ENCODE assay signal across 9 cellular contexts in genomic region chr10:48444266-48444665, GRCh38.
DNase-seq lines count a peak whose midpoint lies in the region; ATAC-seq, FAIRE-seq and TF ChIP-seq lines count a peak whose summit lies in the region.
"Had no signal": no experiment of that assay in that cellular context is flagged by ENCODE, and none has a peak within 500 bp of the region (broad histone marks: within the 10 kb centered on the region; RNA-seq: fewer than 3 reads in every experiment).

No MANE protein-coding gene starts in this region.

- POLR2A ChIA-PET in K562 (lab: Yijun Ruan, JAX): interaction anchor here (0.5 to 2.5 kb wide), 5 partner anchors 10 to 62 kb away, joined by 3 to 17 read pairs (median 4); no protein-coding TSS in a partner anchor

- peak; percentile 94 to 98 for TF ChIP-seq RAD21 in K562 (CRISPR knock-in tag; conservative IDR thresholded peaks at IDR 0.05 in 1 of 2, IDR thresholded peaks at IDR 0.05 in 1 of 2)

- intact Hi-C loops in K562 (cut with micrococcal nuclease): loop anchor here (1.0 kb wide), 3 partner anchors 26 to 81 kb away; no protein-coding TSS in a partner anchor
- intact Hi-C loops in posterior cingulate gyrus (cut with DNase I): no loop called here

- peaks cover 15 to 21% of the 10 kb centered on the region in 2 donors for H3K27me3 Mint-ChIP-seq in effector memory CD8-positive, alpha-beta T cell
- H3K27me3 Mint-ChIP-seq: activated naive CD8-positive, alpha-beta T cell treated with anti-CD3 and anti-CD28 coated beads, Interleukin-2, amount 10 ng/mL, durations not matched to agents 7 days and 5 days had no signal

- in situ Hi-C loops in K562 (cut with MboI): no loop called here

- H3K9ac ChIP-seq in K562 (ENCODE audit: insufficient read depth in 1 of 2, low read depth in 2 of 2, low read length in 2 of 2): no peak overlapping the region; a peak in 1 of 4 replicates

- no peak overlapping the region for H2AFZ ChIP-seq in K562 (ENCODE audit: low read depth, low read length)

- H3K36me3 Mint-ChIP-seq in effector memory CD8-positive, alpha-beta T cell (ENCODE audit: insufficient read depth): no peaks in the 10 kb centered on the region
- H3K36me3 Mint-ChIP-seq: activated naive CD8-positive, alpha-beta T cell treated with anti-CD3 and anti-CD28 coated beads, Interleukin-2, amount 10 ng/mL, durations not matched to agents 7 days and 5 days had no signal

- FAIRE-seq in K562 (lab: Jason Lieb, UNC): peak; percentile 81

- TF ChIP-seq POLR2A in K562 (conservative IDR thresholded peaks at IDR 0.05): no peak

- no peaks in the 10 kb centered on the region for H4K20me1 ChIP-seq in K562 (replicated peaks; ENCODE audit: control insufficient read depth, insufficient read depth, low read length)

- no peak overlapping the region for H3K4me2 ChIP-seq in K562 (ENCODE audit: insufficient read depth, low read length)

- H3K4me3 Mint-ChIP-seq in effector memory CD8-positive, alpha-beta T cell: no peak overlapping the region
- H3K4me3 Mint-ChIP-seq: activated naive CD8-positive, alpha-beta T cell treated with anti-CD3 and anti-CD28 coated beads, Interleukin-2, amount 10 ng/mL, durations not matched to agents 7 days and 5 days had no signal

- no peaks in the 10 kb centered on the region for H3K9me3 ChIP-seq in K562 (replicated peaks; ENCODE audit: control insufficient read depth, insufficient read depth, low read depth, low read length)

- WGBS in K562 (ENCODE audit: insufficient coverage, low coverage, missing lambda C conversion rate): 55% methylated on average over 2 of the region's 2 CpGs

- H3K79me2 ChIP-seq in K562 (ENCODE audit: control insufficient read depth, insufficient read depth, low read length): no peaks in the 10 kb centered on the region

- peak; percentile 47 for DNase-seq in GF-D8 (lab: John Stamatoyannopoulos, UW)
- DNase-seq in NCI-H1092 (lab: John Stamatoyannopoulos, UW): peak; percentile 15
- DNase-seq in K562 (ENCODE audit: extremely low read depth in 1 of 4, low spot score in 3 of 4): peak in 2 of 4 experiments; percentile 46 to 67
- peak; percentile 65 for DNase-seq in medulla oblongata (ENCODE audit: extremely low spot score)
- DNase-seq in hippocampal formation (lab: John Stamatoyannopoulos, UW): no peak
- DNase-seq in effector memory CD8-positive, alpha-beta T cell: no peak
- no peak for DNase-seq in posterior cingulate gyrus
- DNase-seq: activated naive CD8-positive, alpha-beta T cell treated with anti-CD3 and anti-CD28 coated beads, Interleukin-2, amount 10 ng/mL, durations not matched to agents 7 days and 5 days had no signal

- peaks cover 0 to 16% of the 10 kb centered on the region in 2 experiments for H3K4me1 ChIP-seq in K562 (replicated peaks in 1 of 2; ENCODE audit: control insufficient read depth in 2 of 2, insufficient read depth in 2 of 2, low read length in 2 of 2)

- H3K4me3 ChIP-seq in K562: no peak overlapping the region

- H3K27me3 ChIP-seq in K562 (ENCODE audit: control insufficient read depth in 2 of 2, insufficient read depth in 2 of 2, low read length in 2 of 2): no peaks in the 10 kb centered on the region

- H3K27ac ChIP-seq in K562 (ENCODE audit: extremely low read depth, low read depth, low read length): no peak overlapping the region

- no peaks in the 10 kb centered on the region for H3K9me1 ChIP-seq in K562 (ENCODE audit: control insufficient read depth, insufficient read depth, low read length)

- H3K4me1 Mint-ChIP-seq in effector memory CD8-positive, alpha-beta T cell (ENCODE audit: low read depth in 2 of 2): peaks cover 0 to 5% of the 10 kb centered on the region in 2 donors

- no TSS peak for BruUV-seq in K562 (replicated peaks; lab: Mats Ljungman, UMichigan)

- H3K27ac Mint-ChIP-seq in effector memory CD8-positive, alpha-beta T cell: no peak overlapping the region
- H3K27ac Mint-ChIP-seq: activated naive CD8-positive, alpha-beta T cell treated with anti-CD3 and anti-CD28 coated beads, Interleukin-2, amount 10 ng/mL, durations not matched to agents 7 days and 5 days had no signal

- H3K36me3 ChIP-seq in K562 (ENCODE audit: control insufficient read depth, insufficient read depth, low read length): peaks cover 58% of the 10 kb centered on the region; the same call in 2 of the 3 replicates

- ATAC-seq in K562 (peak; percentile 57), HG03520 (IDR thresholded peaks at IDR 0.05; ENCODE audit: unreplicated experiment) (no peak)
- ATAC-seq in effector memory CD8-positive, alpha-beta T cell (replicated peaks): no peak

- CTCF ChIA-PET in K562 (lab: Yijun Ruan, JAX; ENCODE audit: low intra/inter-chr PET ratio): interaction anchor here (0.8 to 5.3 kb wide), 3 partner anchors 20 to 212 kb away, joined by 3 to 63 read pairs (median 5); no protein-coding TSS in a partner anchor

- TF ChIP-seq EP300 in K562 (IDR thresholded peaks at IDR 0.05; ENCODE audit: low read length): no peak

- TF ChIP-seq CTCF in K562 (IDR thresholded peaks at IDR 0.05 in 2 of 3, conservative IDR thresholded peaks at IDR 0.05 in 1 of 3; ENCODE audit: insufficient read depth in 2 of 3, low read depth in 1 of 3, low read length in 3 of 3): peak; percentile 65 to 80 (median 67)

- H3K9me3 Mint-ChIP-seq in effector memory CD8-positive, alpha-beta T cell: no peaks in the 10 kb centered on the region
- H3K9me3 Mint-ChIP-seq: activated naive CD8-positive, alpha-beta T cell treated with anti-CD3 and anti-CD28 coated beads, Interleukin-2, amount 10 ng/mL, durations not matched to agents 7 days and 5 days had no signal

TF ChIP-seq in K562, 482 proteins besides CTCF, POLR2A, EP300 and RAD21 (continues in another document):
- 0 out of 2 replicates have a peak, but pooled peaks have one; percentile 24 for TF ChIP-seq MAFG (tag; conservative IDR thresholded peaks at IDR 0.05)
- no peak for TF ChIP-seq ZFP1 (CRISPR knock-in tag; IDR thresholded peaks at IDR 0.05)
- 0 out of 2 replicates have a peak, but pooled peaks have one; percentile 45 for TF ChIP-seq SMAD4 (CRISPR knock-in tag; conservative IDR thresholded peaks at IDR 0.05)
- TF ChIP-seq E2F8 (IDR thresholded peaks at IDR 0.05; ENCODE audit: low read depth, partially characterized antibody): no peak
- 0 out of 2 replicates have a peak, but pooled peaks have one; percentile 13 for TF ChIP-seq NCOR1 (IDR thresholded peaks at IDR 0.05)
- no peak for TF ChIP-seq DNMT1 (IDR thresholded peaks at IDR 0.05)
- no peak for TF ChIP-seq ZNF717 (CRISPR knock-in tag; IDR thresholded peaks at IDR 0.05)
- no peak for TF ChIP-seq PTRF (tag; IDR thresholded peaks at IDR 0.05)
- TF ChIP-seq PBX2 (CRISPR knock-in tag; IDR thresholded peaks at IDR 0.05; ENCODE audit: low read depth): no peak
- peak; percentile 51; the same call in 1 of the 2 replicates for TF ChIP-seq PBX2 (tag; conservative IDR thresholded peaks at IDR 0.05; ENCODE audit: low read depth)
- no peak for TF ChIP-seq ZNF696 (CRISPR knock-in tag; conservative IDR thresholded peaks at IDR 0.05)
- TF ChIP-seq PYGO2 (tag; IDR thresholded peaks at IDR 0.05): no peak
- no peak for TF ChIP-seq PCBP1 (IDR thresholded peaks at IDR 0.05; ENCODE audit: low read depth, low read length, poor library complexity, severe bottlenecking)
- TF ChIP-seq NFATC3 (IDR thresholded peaks at IDR 0.05): no peak
- TF ChIP-seq ZNF561 (CRISPR knock-in tag; conservative IDR thresholded peaks at IDR 0.05): no peak
- TF ChIP-seq DMBX1 (CRISPR knock-in tag; IDR thresholded peaks at IDR 0.05; ENCODE audit: borderline replicate concordance): no peak
- no peak for TF ChIP-seq SP1 (CRISPR knock-in tag; IDR thresholded peaks at IDR 0.05)

Comparison
In these comparisons a context has a peak if more than half of its experiments do, and no peak if none do; other contexts are left out.
1. DNase-seq: peak in GF-D8 (single experiment), NCI-H1092 (single experiment) and medulla oblongata (single experiment); none in hippocampal formation (0 of 2), effector memory CD8-positive, alpha-beta T cell (0 of 3) and posterior cingulate gyrus (0 of 10).